In the genomic region with DNA sequence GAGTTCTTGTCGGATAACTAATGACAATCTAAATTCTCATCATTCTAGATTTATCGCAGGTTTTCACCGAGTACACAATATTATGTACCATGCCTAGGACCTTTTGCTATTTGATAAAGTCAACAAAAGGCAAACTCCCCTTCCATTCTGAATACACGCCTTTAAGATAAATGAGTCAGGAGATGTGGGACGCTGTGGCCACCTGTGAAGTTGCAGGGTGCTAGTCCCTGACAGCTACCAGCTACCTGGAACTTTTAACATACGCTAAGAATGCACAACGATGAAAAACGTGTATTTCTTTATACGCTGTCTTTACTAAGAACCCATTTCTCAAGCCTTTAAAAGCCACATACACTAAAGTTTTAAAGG, we compare ENCODE assay signal across 8 cellular contexts. TPM values are rescaled to one million over a fixed set of nuclear protein-coding genes. Genes with fewer than 3 reads are reported as not detected.
A peak's percentile ranks its signal among the peaks of the same experiment; 100 is the strongest.
DNase-seq lines count a peak whose midpoint lies in the region; ATAC-seq and TF ChIP-seq lines count a peak whose summit lies in the region.

No MANE protein-coding gene starts in this region.

- peak overlapping the region; percentile 56 for H3K9ac ChIP-seq in H9 (ENCODE audit: extremely low read depth, insufficient read length, low read length)

- intact Hi-C loops in posterior cingulate gyrus (cut with DNase I) = loop anchor here (10.0 kb wide), 2 partner anchors 353 to 473 kb away; a partner anchor contains a TSS

- no peak overlapping the region for H3K23ac ChIP-seq in H9 (ENCODE audit: insufficient read length, low read depth, low read length)

- no peak overlapping the region for H3K27ac Mint-ChIP-seq in H9

- ATAC-seq in GM21515 (IDR thresholded peaks at IDR 0.05; ENCODE audit: unreplicated experiment) (no peak), HG03354 (IDR thresholded peaks at IDR 0.05; ENCODE audit: poor library complexity, severe bottlenecking, unreplicated experiment) (no peak)

- WGBS in H9 (ENCODE audit: extremely low coverage, insufficient read length, low lambda C conversion rate) = no CpG with 5 or more reads among the region's 9 CpGs

- H3K14ac ChIP-seq in H9 (ENCODE audit: insufficient read depth, low read length) = no peak overlapping the region

- peaks cover 33 to 39% of the 10 kb centered on the region in 2 experiments for H3K4me1 Mint-ChIP-seq in H9

- no peak overlapping the region for H2BK120ac ChIP-seq in H9 (ENCODE audit: low read depth, low read length, poor library complexity, severe bottlenecking)

- no peaks in the 10 kb centered on the region; the same call in none of the 2 replicates for H3K27me3 Mint-ChIP-seq in H9 (ENCODE audit: low read depth)

- H3K18ac ChIP-seq in H9 (ENCODE audit: insufficient read length, low read depth, low read length) = no peak overlapping the region

- H2BK20ac ChIP-seq in H9 (ENCODE audit: low read depth, low read length, poor library complexity, severe bottlenecking) = no peak overlapping the region

- H2AK5ac ChIP-seq in H9 (ENCODE audit: insufficient read length, low read length) = no peak overlapping the region

- no peaks in the 10 kb centered on the region for H3K27me3 ChIP-seq in H9 (ENCODE audit: insufficient read depth, low read length)

- H3K4ac ChIP-seq in H9 (ENCODE audit: low read depth, low read length) = no peak overlapping the region

- no peak overlapping the region for H2BK5ac ChIP-seq in H9 (ENCODE audit: insufficient read length, low read length)

- H2BK12ac ChIP-seq in H9 (ENCODE audit: insufficient read length, low read depth, low read length) = no peak overlapping the region

- H3K36me3 Mint-ChIP-seq in H9 (ENCODE audit: insufficient read depth in 1 of 3, low read depth in 3 of 3) = peaks cover 0 to 4% (median 0%) of the 10 kb centered on the region in 3 experiments; a peak in 3 of 7 replicates

- peak overlapping the region; percentile 82 to 90 for H3K4me3 Mint-ChIP-seq in H9

- H3K79me2 ChIP-seq in H9 (ENCODE audit: insufficient read depth, low read length) = no peaks in the 10 kb centered on the region

- no peaks in the 10 kb centered on the region for H3K79me1 ChIP-seq in H9 (ENCODE audit: insufficient read depth, low read depth, low read length, poor library complexity, severe bottlenecking)

- H2BK15ac ChIP-seq in H9 (ENCODE audit: low read depth, low read length) = no peak overlapping the region

- H2AFZ ChIP-seq in H9 (ENCODE audit: low read length) = no peak overlapping the region

- H3K4me3 ChIP-seq in foreskin fibroblast (ENCODE audit: low read depth in 1 of 2, low read length in 2 of 2) (peak overlapping the region; percentile 57 to 61), skin epidermis (peak overlapping the region; percentile 57 to 86 (median 78))

- no peak overlapping the region for H4K5ac ChIP-seq in H9 (ENCODE audit: insufficient read length, low read depth, low read length)

- no peaks in the 10 kb centered on the region for H3K4me1 ChIP-seq in H9 (ENCODE audit: insufficient read depth, low read length)

- no peak overlapping the region for H4K91ac ChIP-seq in H9 (ENCODE audit: insufficient read length, low read depth, low read length)

- TF ChIP-seq CTCF in H9 (conservative IDR thresholded peaks at IDR 0.05) (no peak), foreskin fibroblast (IDR thresholded peaks at IDR 0.05; ENCODE audit: low read depth, low read length) (no peak)

- H3K56ac ChIP-seq in H9 (ENCODE audit: insufficient read length, low read depth, low read length) = no peak overlapping the region

- H3K23me2 ChIP-seq in H9 (ENCODE audit: insufficient read length, low read depth, low read length, poor library complexity, severe bottlenecking) = peaks cover 6% of the 10 kb centered on the region

- peak overlapping the region; percentile 85 for H3K4me2 ChIP-seq in H9 (ENCODE audit: insufficient read depth, insufficient read length, low read length)

- H3K9me3 Mint-ChIP-seq in H9 = no peaks in the 10 kb centered on the region; a peak in 1 of 5 replicates

- DNase-seq in H9 (no peak), SW480 (ENCODE audit: low spot score) (peak; percentile 7), foreskin fibroblast (no peak), posterior cingulate gyrus (no peak), NCI-H1048 (lab: John Stamatoyannopoulos, UW) (no peak)

- H4K8ac ChIP-seq in H9 (replicated peaks; ENCODE audit: insufficient read length, low read depth, low read length) = no peak overlapping the region

- H4K20me1 ChIP-seq in H9 (ENCODE audit: control insufficient read depth, insufficient read depth, insufficient read length) = no peaks in the 10 kb centered on the region

- no peaks in the 10 kb centered on the region for H3K9me3 ChIP-seq in H9 (ENCODE audit: control insufficient read depth, low read depth, low read length)

- H3T11ph ChIP-seq in H9 (ENCODE audit: low read length) = no peak overlapping the region

- H3K27ac ChIP-seq in H9 (ENCODE audit: insufficient read length, low read depth, low read length) (no peak overlapping the region), skin epidermis (peak overlapping the region in 15 of 21 experiments; percentile 45 to 84 (median 72))

RNA-seq across cellular contexts. Expression of a gene that starts 0.7 kb away (rescaled TPM):
- total RNA-seq in H9 (2021) = 8.8 and 10.6 TPM in 2 replicates
